ENCODE assay signal across 27 cellular contexts in genomic region chr2:56739421-56739820, GRCh38.
DNase-seq lines count a peak whose midpoint lies in the region; ATAC-seq, FAIRE-seq and TF ChIP-seq lines count a peak whose summit lies in the region.
"Had no signal": no experiment of that assay in that cellular context is flagged by ENCODE, and none has a peak within 500 bp of the region (broad histone marks: within the 10 kb centered on the region; RNA-seq: fewer than 3 reads in every experiment).

No MANE protein-coding gene starts in this region.

- no peak overlapping the region for H3K4me2 ChIP-seq in astrocyte (ENCODE audit: low read length)
- H3K4me2 ChIP-seq: BLaER1 treated with 17β-estradiol and CSF1 and Interleukin-3, amounts not matched to agents 10 nM and 100 nM; KMS-11; PC-9 had no signal

- CTCF ChIA-PET in CD4-positive, alpha-beta T cell (lab: Charles Lee) = no interaction called here

- no peaks in the 10 kb centered on the region for H4K20me1 ChIP-seq in astrocyte (ENCODE audit: insufficient read depth, low read length)
- H4K20me1 ChIP-seq: BLaER1 treated with 17β-estradiol and CSF1 and Interleukin-3, amounts not matched to agents 10 nM and 100 nM had no signal

- peaks cover 5% of the 10 kb centered on the region for H3K9me3 Mint-ChIP-seq in astrocyte (ENCODE audit: unreplicated experiment)
- H3K9me3 Mint-ChIP-seq in osteocyte (ENCODE audit: unreplicated experiment) = peaks cover 15% of the 10 kb centered on the region
- peaks cover 6% of the 10 kb centered on the region for H3K9me3 Mint-ChIP-seq in CD4-positive, alpha-beta T cell

- no peaks in the 10 kb centered on the region for H3K27me3 Mint-ChIP-seq in astrocyte (ENCODE audit: low read depth, unreplicated experiment)
- no peaks in the 10 kb centered on the region for H3K27me3 Mint-ChIP-seq in osteocyte (ENCODE audit: unreplicated experiment)
- H3K27me3 Mint-ChIP-seq in CD4-positive, alpha-beta T cell = no peaks in the 10 kb centered on the region
- H3K27me3 Mint-ChIP-seq: CD4-positive, alpha-beta memory T cell had no signal

- H3K36me3 Mint-ChIP-seq in astrocyte (ENCODE audit: low read depth, unreplicated experiment) (no peaks in the 10 kb centered on the region), osteocyte (ENCODE audit: unreplicated experiment) (peaks cover 2% of the 10 kb centered on the region)
- no peaks in the 10 kb centered on the region for H3K36me3 Mint-ChIP-seq in CD4-positive, alpha-beta T cell (ENCODE audit: low read depth)
- H3K36me3 Mint-ChIP-seq: CD4-positive, alpha-beta memory T cell had no signal

- H3K9me3 ChIP-seq in astrocyte (ENCODE audit: insufficient read depth, low read depth, low read length) = no peaks in the 10 kb centered on the region
- H3K9me3 ChIP-seq in CD4-positive, alpha-beta T cell (ENCODE audit: control insufficient read depth, low read length) = peaks cover 5% of the 10 kb centered on the region
- H3K9me3 ChIP-seq: Caco-2, SJSA1 had no signal

- H3K27ac Mint-ChIP-seq in astrocyte (ENCODE audit: unreplicated experiment) (peak overlapping the region; percentile 69), osteocyte (ENCODE audit: unreplicated experiment) (peak overlapping the region; percentile 69)
- H3K27ac Mint-ChIP-seq in CD4-positive, alpha-beta T cell = no peak overlapping the region
- H3K27ac Mint-ChIP-seq: CD4-positive, alpha-beta memory T cell had no signal

- no peak overlapping the region for H2AFZ ChIP-seq in astrocyte (ENCODE audit: low read depth, low read length)
- H2AFZ ChIP-seq: GM23248, PC-9 had no signal

- intact Hi-C loops in CD4-positive, alpha-beta T cell (cut with DNase I, micrococcal nuclease) = no loop called here

- H3K4me3 Mint-ChIP-seq in astrocyte (ENCODE audit: unreplicated experiment) = no peak overlapping the region
- no peak overlapping the region for H3K4me3 Mint-ChIP-seq in osteocyte (ENCODE audit: unreplicated experiment)
- no peak overlapping the region for H3K4me3 Mint-ChIP-seq in CD4-positive, alpha-beta T cell
- H3K4me3 Mint-ChIP-seq: CD4-positive, alpha-beta memory T cell had no signal

- H3K4me3 ChIP-seq in AG10803 (ENCODE audit: low read length) (no peak overlapping the region), astrocyte (ENCODE audit: insufficient read depth, low read depth, low read length) (no peak overlapping the region)
- H3K4me3 ChIP-seq: BLaER1 treated with 17β-estradiol and CSF1 and Interleukin-3, amounts not matched to agents 10 nM and 100 nM; GM23248; PC-9; SJSA1 had no signal

- H3K36me3 ChIP-seq in astrocyte (ENCODE audit: insufficient read depth, low read length) = no peaks in the 10 kb centered on the region
- H3K36me3 ChIP-seq: BLaER1 treated with 17β-estradiol and CSF1 and Interleukin-3, amounts not matched to agents 10 nM and 100 nM; SJSA1 had no signal

- no peak for FAIRE-seq in astrocyte (lab: Jason Lieb, UNC)

- peaks cover 35% of the 10 kb centered on the region for H3K4me1 Mint-ChIP-seq in astrocyte (ENCODE audit: low read depth, unreplicated experiment)
- peaks cover 47% of the 10 kb centered on the region for H3K4me1 Mint-ChIP-seq in osteocyte (ENCODE audit: unreplicated experiment)
- no peaks in the 10 kb centered on the region for H3K4me1 Mint-ChIP-seq in CD4-positive, alpha-beta T cell (ENCODE audit: low read depth)
- H3K4me1 Mint-ChIP-seq: CD4-positive, alpha-beta memory T cell had no signal

- no peaks in the 10 kb centered on the region for H3K79me2 ChIP-seq in astrocyte (ENCODE audit: insufficient read depth, low read length)

- H3K4me1 ChIP-seq in astrocyte (ENCODE audit: insufficient read depth, low read length) = peaks cover 25% of the 10 kb centered on the region
- H3K4me1 ChIP-seq: BLaER1 treated with 17β-estradiol and CSF1 and Interleukin-3, amounts not matched to agents 10 nM and 100 nM; Caco-2 had no signal

- no peaks in the 10 kb centered on the region for H3K27me3 ChIP-seq in astrocyte (ENCODE audit: insufficient read depth, low read length)
- H3K27me3 ChIP-seq in CD4-positive, alpha-beta T cell (ENCODE audit: control insufficient read depth, insufficient read depth, low read length) = no peaks in the 10 kb centered on the region
- H3K27me3 ChIP-seq: BLaER1 treated with 17β-estradiol and CSF1 and Interleukin-3, amounts not matched to agents 10 nM and 100 nM; SJSA1 had no signal

- ATAC-seq in CD4-positive, alpha-beta T cell (ENCODE audit: poor library complexity) = no peak
- no peak for ATAC-seq in GM19035 (IDR thresholded peaks at IDR 0.05; ENCODE audit: unreplicated experiment)

- no peak for TF ChIP-seq CTCF in AG10803 (conservative IDR thresholded peaks at IDR 0.05; ENCODE audit: low read length)
- no peak for TF ChIP-seq CTCF in astrocyte (IDR thresholded peaks at IDR 0.05; ENCODE audit: insufficient read depth, low read depth, low read length)
- no peak for TF ChIP-seq CTCF in osteocyte (IDR thresholded peaks at IDR 0.05)
- TF ChIP-seq CTCF in CD4-positive, alpha-beta T cell (IDR thresholded peaks at IDR 0.05) = no peak

- no peak overlapping the region for H3K9ac ChIP-seq in astrocyte (ENCODE audit: low read length)
- H3K9ac ChIP-seq: BLaER1 treated with 17β-estradiol and CSF1 and Interleukin-3, amounts not matched to agents 10 nM and 100 nM; GM23248; KMS-11 had no signal

- DNase-seq in AG10803 (ENCODE audit: low read depth) = peak; percentile 9
- DNase-seq in M059J (ENCODE audit: low read depth) = peak; percentile 25
- DNase-seq in astrocyte (ENCODE audit: low read depth) = peak; percentile 6
- DNase-seq in osteocyte (ENCODE audit: extremely low spot score, unreplicated experiment) = no peak
- no peak for DNase-seq in CD4-positive, alpha-beta T cell
- no peak for DNase-seq in KG1 (lab: John Stamatoyannopoulos, UW)
- DNase-seq: AML-193; Caco-2; CD4-positive, alpha-beta memory T cell; GM23248; H7; IMR-90; NCI-H1048; NCI-H1417; NCI-H187; NCI-H2081 treated with DMSO at 0.1 percent for 48 hours; NCI-H2171 treated with DMSO at 0.1 percent for 48 hours; NCI-H345; NCI-H524; PC-9; Right ventricle myocardium superior; RPMI8226; T-helper 1 cell had no signal

- H3K27ac ChIP-seq in astrocyte (ENCODE audit: low read depth, low read length) = no peak overlapping the region
- no peak overlapping the region for H3K27ac ChIP-seq in CD4-positive, alpha-beta T cell (ENCODE audit: low read depth, low read length)
- H3K27ac ChIP-seq: BLaER1 treated with 17β-estradiol and CSF1 and Interleukin-3, amounts not matched to agents 10 nM and 100 nM; GM23248; KMS-11; PC-9 had no signal

- POLR2A ChIA-PET in CD4-positive, alpha-beta T cell (lab: Charles Lee) = no interaction called here

Comparison
In these comparisons a context has a peak if more than half of its experiments do, and no peak if none do; other contexts are left out.
1. DNase-seq: peak in AG10803 (single experiment), M059J (single experiment) and astrocyte (single experiment); none in osteocyte (single experiment), CD4-positive, alpha-beta T cell (0 of 10) and KG1 (single experiment).